Comparison of ENCODE assay signal across 18 cellular contexts in the genomic region with DNA sequence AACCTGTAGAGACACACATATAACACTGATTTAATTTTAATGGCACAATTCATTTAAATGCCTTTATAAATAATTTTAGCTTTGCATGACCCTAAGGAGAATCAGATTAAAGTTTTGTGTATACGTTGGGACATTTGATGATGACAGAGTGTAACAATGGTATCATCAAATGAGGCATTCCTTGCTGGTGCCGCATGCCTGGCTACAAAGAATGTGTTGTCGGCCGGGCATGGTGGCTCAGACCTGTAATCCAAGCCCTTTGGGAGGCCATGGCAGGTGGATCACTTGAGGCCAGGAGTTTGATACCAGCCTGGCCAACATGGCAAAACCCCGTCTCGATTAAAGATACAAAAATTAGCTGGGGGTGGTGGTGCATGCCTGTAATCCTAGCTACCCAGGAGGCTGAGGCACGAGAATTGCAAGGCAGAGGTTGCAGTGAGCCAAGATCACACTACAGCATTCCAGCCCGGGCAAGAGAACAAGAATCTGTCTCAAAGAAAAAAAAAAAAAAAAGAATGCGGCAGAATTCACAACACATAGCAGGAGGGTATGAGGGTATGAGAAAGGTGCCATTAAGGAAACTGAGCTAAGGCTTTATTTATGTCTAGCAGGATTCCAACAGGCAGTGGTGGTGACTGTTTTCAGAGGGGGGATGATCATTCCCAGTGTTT. TPM values are rescaled to one million over a fixed set of nuclear protein-coding genes. Genes with fewer than 3 reads are reported as not detected.
DNase-seq lines count a peak whose midpoint lies in the region; ATAC-seq and TF ChIP-seq lines count a peak whose summit lies in the region.
"Had no signal": no experiment of that assay in that cellular context is flagged by ENCODE, and none has a peak within 500 bp of the region (broad histone marks: within the 10 kb centered on the region; RNA-seq: fewer than 3 reads in every experiment).

No MANE protein-coding gene starts in this region.

- H4K8ac ChIP-seq in H9 (replicated peaks; ENCODE audit: insufficient read length, low read depth, low read length) = no peak overlapping the region

- DNase-seq in H9 = no peak
- peak; percentile 74 for DNase-seq in astrocyte of the hippocampus (ENCODE audit: low read depth, low spot score)
- DNase-seq in islet precursor cell = peak; percentile 52
- DNase-seq in T-helper 2 cell treated with Interferon-gamma antibody and Interleukin-4, amounts not matched to agents 5 μg/mL and 100 μg/mL, for 36 hours (ENCODE audit: low spot score) = no peak
- no peak for DNase-seq in NCI-H774 (lab: John Stamatoyannopoulos, UW)
- DNase-seq: activated CD4-positive, alpha-beta memory T cell treated with anti-CD3 and anti-CD28 coated beads, Interleukin-2, amount 10 ng/mL, durations not matched to agents 7 days and 5 days; activated naive CD8-positive, alpha-beta T cell treated with anti-CD3 and anti-CD28 coated beads, Interleukin-2, amount 10 ng/mL, durations not matched to agents 7 days and 5 days; C1 segment of cervical spinal cord; immature natural killer cell; NCI-H1092 treated with DMSO at 0.1 percent for 48 hours; Peyer's patch; testis had no signal

- no peak overlapping the region for H3T11ph ChIP-seq in H9 (ENCODE audit: low read length)

- no peaks in the 10 kb centered on the region for H3K23me2 ChIP-seq in H9 (ENCODE audit: insufficient read length, low read depth, low read length, poor library complexity, severe bottlenecking)

- no peak overlapping the region for H3K56ac ChIP-seq in H9 (ENCODE audit: insufficient read length, low read depth, low read length)

- peaks cover 33 to 41% of the 10 kb centered on the region in 2 experiments for H3K4me1 Mint-ChIP-seq in H9
- H3K4me1 Mint-ChIP-seq in T-helper 2 cell treated with Interferon-gamma antibody and Interleukin-4, amounts not matched to agents 5 μg/mL and 100 μg/mL, for 36 hours (ENCODE audit: low read depth) = peaks cover 8% of the 10 kb centered on the region
- H3K4me1 Mint-ChIP-seq: activated CD4-positive, alpha-beta memory T cell treated with anti-CD3 and anti-CD28 coated beads, Interleukin-2, amount 10 ng/mL, durations not matched to agents 7 days and 5 days; activated naive CD8-positive, alpha-beta T cell treated with anti-CD3 and anti-CD28 coated beads, Interleukin-2, amount 10 ng/mL, durations not matched to agents 7 days and 5 days; immature natural killer cell had no signal

- no peak overlapping the region for H2BK5ac ChIP-seq in H9 (ENCODE audit: insufficient read length, low read length)

- H3K4me1 ChIP-seq in H9 (ENCODE audit: insufficient read depth, low read length) (peaks cover 10% of the 10 kb centered on the region; the same call in 1 of the 2 replicates), skeletal muscle satellite cell (ENCODE audit: control insufficient read depth, insufficient read depth, low read length) (peaks cover 30% of the 10 kb centered on the region)
- H3K4me1 ChIP-seq: Peyer's patch had no signal

- no peak overlapping the region for H2BK12ac ChIP-seq in H9 (ENCODE audit: insufficient read length, low read depth, low read length)

- no peak overlapping the region for H2BK15ac ChIP-seq in H9 (ENCODE audit: low read depth, low read length)

- no peak overlapping the region for H2AFZ ChIP-seq in H9 (ENCODE audit: low read length)

- H4K91ac ChIP-seq in H9 (ENCODE audit: insufficient read length, low read depth, low read length) = no peak overlapping the region

- WGBS in H9 (ENCODE audit: extremely low coverage, insufficient read length, low lambda C conversion rate) = no CpG with 5 or more reads among the region's 9 CpGs

- no peaks in the 10 kb centered on the region for H4K20me1 ChIP-seq in H9 (ENCODE audit: control insufficient read depth, insufficient read depth, insufficient read length)

- no peak overlapping the region for H3K4me3 ChIP-seq in skeletal muscle satellite cell (ENCODE audit: low read length)
- H3K4me3 ChIP-seq: K562, Peyer's patch, skin epidermis, testis had no signal

- peaks cover 4% of the 10 kb centered on the region; the same call in 1 of the 2 replicates for H3K79me2 ChIP-seq in H9 (ENCODE audit: insufficient read depth, low read length)

- H3K27me3 ChIP-seq in H9 (ENCODE audit: insufficient read depth, low read length) (no peaks in the 10 kb centered on the region), skeletal muscle satellite cell (ENCODE audit: control insufficient read depth, insufficient read depth, low read length) (no peaks in the 10 kb centered on the region)
- H3K27me3 ChIP-seq: Peyer's patch, testis had no signal

- no peak overlapping the region for H3K27ac ChIP-seq in H9 (ENCODE audit: insufficient read length, low read depth, low read length)
- H3K27ac ChIP-seq: neutrophil, Peyer's patch, testis, VCaP had no signal

- H3K9me3 ChIP-seq in H9 (ENCODE audit: control insufficient read depth, low read depth, low read length) = no peaks in the 10 kb centered on the region
- H3K9me3 ChIP-seq in skeletal muscle satellite cell (replicated peaks; ENCODE audit: low read length) = no peaks in the 10 kb centered on the region
- H3K9me3 ChIP-seq: neutrophil, Peyer's patch, testis had no signal

- no peak for TF ChIP-seq CTCF in H9 (conservative IDR thresholded peaks at IDR 0.05)

- H3K4me3 Mint-ChIP-seq in H9 = no peak overlapping the region
- no peak overlapping the region for H3K4me3 Mint-ChIP-seq in T-helper 2 cell treated with Interferon-gamma antibody and Interleukin-4, amounts not matched to agents 5 μg/mL and 100 μg/mL, for 36 hours
- H3K4me3 Mint-ChIP-seq: activated CD4-positive, alpha-beta memory T cell treated with anti-CD3 and anti-CD28 coated beads, Interleukin-2, amount 10 ng/mL, durations not matched to agents 7 days and 5 days; activated naive CD8-positive, alpha-beta T cell treated with anti-CD3 and anti-CD28 coated beads, Interleukin-2, amount 10 ng/mL, durations not matched to agents 7 days and 5 days; immature natural killer cell had no signal

- peak overlapping the region in 2 of 3 experiments; percentile 25; a peak in 4 of 7 replicates for H3K27ac Mint-ChIP-seq in H9
- no peak overlapping the region for H3K27ac Mint-ChIP-seq in T-helper 2 cell treated with Interferon-gamma antibody and Interleukin-4, amounts not matched to agents 5 μg/mL and 100 μg/mL, for 36 hours
- H3K27ac Mint-ChIP-seq: activated CD4-positive, alpha-beta memory T cell treated with anti-CD3 and anti-CD28 coated beads, Interleukin-2, amount 10 ng/mL, durations not matched to agents 7 days and 5 days; activated naive CD8-positive, alpha-beta T cell treated with anti-CD3 and anti-CD28 coated beads, Interleukin-2, amount 10 ng/mL, durations not matched to agents 7 days and 5 days; immature natural killer cell had no signal

- H2AK5ac ChIP-seq in H9 (ENCODE audit: insufficient read length, low read length) = no peak overlapping the region

- H3K9ac ChIP-seq in H9 (ENCODE audit: extremely low read depth, insufficient read length, low read length) (no peak overlapping the region), skeletal muscle satellite cell (ENCODE audit: low read depth, low read length) (peak overlapping the region; percentile 10)

- H4K5ac ChIP-seq in H9 (ENCODE audit: insufficient read length, low read depth, low read length) = no peak overlapping the region

- H3K14ac ChIP-seq in H9 (ENCODE audit: insufficient read depth, low read length) = no peak overlapping the region

- ATAC-seq in HG02852 (IDR thresholded peaks at IDR 0.05; ENCODE audit: unreplicated experiment) = no peak
- ATAC-seq: K562 had no signal

- no peak overlapping the region for H3K18ac ChIP-seq in H9 (ENCODE audit: insufficient read length, low read depth, low read length)

- H3K79me1 ChIP-seq in H9 (ENCODE audit: insufficient read depth, low read depth, low read length, poor library complexity, severe bottlenecking) = no peaks in the 10 kb centered on the region

- no peak overlapping the region for H3K4me2 ChIP-seq in H9 (ENCODE audit: insufficient read depth, insufficient read length, low read length)
- peak overlapping the region; percentile 6 for H3K4me2 ChIP-seq in skeletal muscle satellite cell (ENCODE audit: low read length)

- no peak overlapping the region for H2BK20ac ChIP-seq in H9 (ENCODE audit: low read depth, low read length, poor library complexity, severe bottlenecking)

- no peak overlapping the region for H3K23ac ChIP-seq in H9 (ENCODE audit: insufficient read length, low read depth, low read length)

- H2BK120ac ChIP-seq in H9 (ENCODE audit: low read depth, low read length, poor library complexity, severe bottlenecking) = no peak overlapping the region

- no peaks in the 10 kb centered on the region for H3K9me3 Mint-ChIP-seq in H9
- H3K9me3 Mint-ChIP-seq in T-helper 2 cell treated with Interferon-gamma antibody and Interleukin-4, amounts not matched to agents 5 μg/mL and 100 μg/mL, for 36 hours = no peaks in the 10 kb centered on the region
- H3K9me3 Mint-ChIP-seq: activated CD4-positive, alpha-beta memory T cell treated with anti-CD3 and anti-CD28 coated beads, Interleukin-2, amount 10 ng/mL, durations not matched to agents 7 days and 5 days; activated naive CD8-positive, alpha-beta T cell treated with anti-CD3 and anti-CD28 coated beads, Interleukin-2, amount 10 ng/mL, durations not matched to agents 7 days and 5 days; immature natural killer cell had no signal

- peaks cover 11% of the 10 kb centered on the region for H3K36me3 ChIP-seq in skeletal muscle satellite cell (ENCODE audit: insufficient read depth, low read length)
- H3K36me3 ChIP-seq: neutrophil, Peyer's patch had no signal

- H3K27me3 Mint-ChIP-seq in H9 (ENCODE audit: low read depth) = no peaks in the 10 kb centered on the region
- no peaks in the 10 kb centered on the region for H3K27me3 Mint-ChIP-seq in T-helper 2 cell treated with Interferon-gamma antibody and Interleukin-4, amounts not matched to agents 5 μg/mL and 100 μg/mL, for 36 hours (ENCODE audit: low read depth)

- no peak overlapping the region for H3K4ac ChIP-seq in H9 (ENCODE audit: low read depth, low read length)

- H3K36me3 Mint-ChIP-seq in H9 (ENCODE audit: insufficient read depth in 1 of 3, low read depth in 3 of 3) = no peaks in the 10 kb centered on the region; a peak in 1 of 7 replicates
- H3K36me3 Mint-ChIP-seq in T-helper 2 cell treated with Interferon-gamma antibody and Interleukin-4, amounts not matched to agents 5 μg/mL and 100 μg/mL, for 36 hours (ENCODE audit: low read depth) = peaks cover 4% of the 10 kb centered on the region
- H3K36me3 Mint-ChIP-seq: immature natural killer cell had no signal

RNA-seq across cellular contexts. Expression of gene PTPN14, which starts 58.9 kb away (rescaled TPM):
- 76.4 and 79.0 TPM in 2 replicates for total RNA-seq in H9 (2021)
- 45.9 and 50.2 TPM in 2 replicates for total RNA-seq in skeletal muscle satellite cell (2012; rRNA removed)

Comparison
In these comparisons a context has a peak if more than half of its experiments do, and no peak if none do; other contexts are left out.
1. DNase-seq: peak in astrocyte of the hippocampus (single experiment) and islet precursor cell (single experiment); none in H9 (single experiment), T-helper 2 cell treated with Interferon-gamma antibody and Interleukin-4, amounts not matched to agents 5 μg/mL and 100 μg/mL, for 36 hours (single experiment) and NCI-H774 (single experiment).